Comparison of ENCODE assay signal across 8 cellular contexts in genomic region chr4:9691221-9692065, GRCh38.
DNase-seq lines count a peak whose midpoint lies in the region; ATAC-seq lines count a peak whose summit lies in the region.

No MANE protein-coding gene starts in this region.

- peaks cover 2% of the 10 kb centered on the region for H3K27me3 Mint-ChIP-seq in activated CD4-positive, alpha-beta T cell treated with anti-CD3 and anti-CD28 coated beads, Interleukin-2, amount 10 ng/mL, durations not matched to agents 7 days and 5 days

- H3K36me3 Mint-ChIP-seq in activated CD4-positive, alpha-beta T cell treated with anti-CD3 and anti-CD28 coated beads, Interleukin-2, amount 10 ng/mL, durations not matched to agents 7 days and 5 days (ENCODE audit: low read depth), result no peaks in the 10 kb centered on the region

- H3K27ac Mint-ChIP-seq in activated CD4-positive, alpha-beta T cell treated with anti-CD3 and anti-CD28 coated beads, Interleukin-2, amount 10 ng/mL, durations not matched to agents 7 days and 5 days, result peak overlapping the region; percentile 88

- peak; percentile 81 for DNase-seq in NCI-H1436 (lab: John Stamatoyannopoulos, UW)
- no peak for DNase-seq in NCI-H1436 treated with DMSO at 0.1 percent for 48 hours (lab: John Stamatoyannopoulos, UW)
- DNase-seq in NCI-H2196 treated with DMSO at 0.1 percent for 48 hours (lab: John Stamatoyannopoulos, UW; ENCODE audit: unreplicated experiment), result peak; percentile 88
- peak; percentile 88 for DNase-seq in activated CD4-positive, alpha-beta T cell treated with anti-CD3 and anti-CD28 coated beads, Interleukin-2, amount 10 ng/mL, durations not matched to agents 7 days and 5 days
- peak; percentile 70 for DNase-seq in cortex of kidney (lab: John Stamatoyannopoulos, UW)
- DNase-seq in left kidney (ENCODE audit: low read depth, low spot score), result peak; percentile 99
- peak; percentile 52 to 86 (median 76) for DNase-seq in stimulated activated CD4-positive, alpha-beta T cell treated with anti-CD3 and anti-CD28 coated beads, Interleukin-1b, Interleukin-23, amount 100 ng/mL, for 24 hours (ENCODE audit: low read depth in 4 of 4, low spot score in 1 of 4)

- CTCF ChIA-PET in activated CD4-positive, alpha-beta T cell treated with anti-CD3 and anti-CD28 coated beads, Interleukin-2, amount 10 ng/mL, durations not matched to agents 7 days and 5 days (lab: Charles Lee), result no interaction called here

- no peaks in the 10 kb centered on the region for H3K9me3 Mint-ChIP-seq in activated CD4-positive, alpha-beta T cell treated with anti-CD3 and anti-CD28 coated beads, Interleukin-2, amount 10 ng/mL, durations not matched to agents 7 days and 5 days

- POLR2A ChIA-PET in activated CD4-positive, alpha-beta T cell treated with anti-CD3 and anti-CD28 coated beads, Interleukin-2, amount 10 ng/mL, durations not matched to agents 7 days and 5 days (lab: Charles Lee), result interaction anchor here (0.6 kb wide), 1 partner anchor 159 kb away, joined by 3 read pairs; no protein-coding TSS in a partner anchor

- ATAC-seq in HG03103 (IDR thresholded peaks at IDR 0.05; ENCODE audit: low read depth, unreplicated experiment), result peak; percentile 100

- H3K4me1 Mint-ChIP-seq in activated CD4-positive, alpha-beta T cell treated with anti-CD3 and anti-CD28 coated beads, Interleukin-2, amount 10 ng/mL, durations not matched to agents 7 days and 5 days, result peaks cover 25% of the 10 kb centered on the region

- peak overlapping the region; percentile 77 for H3K4me3 Mint-ChIP-seq in activated CD4-positive, alpha-beta T cell treated with anti-CD3 and anti-CD28 coated beads, Interleukin-2, amount 10 ng/mL, durations not matched to agents 7 days and 5 days
